ENCODE assay signal across 8 cellular contexts in the genomic region with DNA sequence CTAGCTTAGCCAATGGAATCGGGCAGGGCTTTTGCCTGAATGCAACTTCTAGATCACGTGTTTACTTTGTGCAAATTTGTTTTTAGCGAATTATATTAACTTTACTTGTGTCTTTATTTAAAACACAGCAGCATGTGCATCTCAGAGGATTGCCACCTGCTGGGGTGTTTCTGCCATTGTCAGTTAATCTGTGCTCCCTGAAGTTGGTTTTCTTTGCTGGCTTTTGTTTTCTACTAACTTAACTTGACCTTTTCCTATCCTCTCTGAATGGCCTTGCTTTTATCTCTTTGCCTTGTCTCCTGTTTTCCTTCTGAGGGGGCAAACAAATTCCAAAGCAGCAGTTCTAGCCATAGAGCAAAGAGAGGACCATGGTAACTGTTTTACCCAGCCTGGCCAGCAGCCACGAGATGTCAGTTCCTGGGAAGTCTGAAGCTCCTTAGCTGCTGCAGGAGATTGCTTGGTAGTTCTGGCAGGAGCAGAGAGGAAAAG.
A peak's percentile ranks its signal among the peaks of the same experiment; 100 is the strongest.
DNase-seq lines count a peak whose midpoint lies in the region; ATAC-seq and TF ChIP-seq lines count a peak whose summit lies in the region.

No MANE protein-coding gene starts in this region.

- H3K56ac ChIP-seq in IMR-90 (ENCODE audit: extremely low read depth, insufficient read depth, low read length): peak overlapping the region; percentile 36; the same call in 1 of the 2 replicates

- H3K9me1 ChIP-seq in IMR-90 (ENCODE audit: insufficient read depth, low read length): peaks cover 18% of the 10 kb centered on the region

- H3K27me3 ChIP-seq in IMR-90 (ENCODE audit: control insufficient read depth, insufficient read depth, low read length) (no peaks in the 10 kb centered on the region), osteoblast (ENCODE audit: insufficient read depth, low read length) (no peaks in the 10 kb centered on the region)

- H3K79me1 ChIP-seq in IMR-90 (ENCODE audit: low read depth in 1 of 2, low read length in 2 of 2): peaks cover 7 to 73% of the 10 kb centered on the region in 2 experiments; a peak in 3 of 4 replicates

- dilution Hi-C loops in IMR-90 (cut with HindIII; ENCODE audit: low sequenced_read_pairs, unreplicated experiment): no loop called here

- H2BK5ac ChIP-seq in IMR-90 (ENCODE audit: low read depth, low read length, poor library complexity, severe bottlenecking): peak overlapping the region; percentile 41

- intact Hi-C loops in IMR-90 (cut with micrococcal nuclease): loop anchor here (1.0 to 5.0 kb wide), 3 partner anchors 66 to 103 kb away; partner anchors contain the start of gene ARHGEF28

- H3K4me3 ChIP-seq in IMR-90 (ENCODE audit: insufficient read depth, low read depth, low read length): no peak overlapping the region
- H3K4me3 ChIP-seq in choroid plexus epithelial cell (ENCODE audit: low read depth, low read length): no peak overlapping the region
- H3K4me3 ChIP-seq in osteoblast (ENCODE audit: insufficient read depth, low read length): no peak overlapping the region

- H3K4me2 ChIP-seq in IMR-90 (ENCODE audit: low read depth, low read length): peak overlapping the region; percentile 42; the same call in 1 of the 2 replicates
- H3K4me2 ChIP-seq in osteoblast (ENCODE audit: insufficient read depth, low read length): peak overlapping the region; percentile 33

- H2BK15ac ChIP-seq in IMR-90 (ENCODE audit: low read depth, low read length): peak overlapping the region; percentile 88

- H3K23ac ChIP-seq in IMR-90 (ENCODE audit: low read depth, low read length): 0 out of 2 replicates have a peak overlapping the region, but pooled peaks have one; percentile 10

- ATAC-seq in stimulated activated naive CD8-positive, alpha-beta T cell treated with anti-CD3 and anti-CD28 coated beads, Interleukin-15, amount 100 ng/mL, for 72 hours: peak; percentile 13
- no peak for ATAC-seq in stimulated activated naive CD8-positive, alpha-beta T cell treated with anti-CD3 and anti-CD28 coated beads, Interleukin-15, Interleukin-2, amounts not matched to agents 100 U/mL and 50 U/mL, for 24 hours
- ATAC-seq in IMR-90 (ENCODE audit: low read depth) (peak; percentile 16; the same call in 1 of the 2 replicates), GM18870 (IDR thresholded peaks at IDR 0.05; ENCODE audit: unreplicated experiment) (no peak)

- H3K4me3 Mint-ChIP-seq in stimulated activated naive CD8-positive, alpha-beta T cell treated with anti-CD3 and anti-CD28 coated beads, Interleukin-15, amount 100 ng/mL, for 72 hours: no peak overlapping the region

- H3K9me3 ChIP-seq in IMR-90 (ENCODE audit: control insufficient read depth, insufficient read depth, low read length) (no peaks in the 10 kb centered on the region), osteoblast (ENCODE audit: low read depth, low read length) (no peaks in the 10 kb centered on the region)

- H3K18ac ChIP-seq in IMR-90 (ENCODE audit: low read depth, low read length): peak overlapping the region; percentile 84; the same call in 1 of the 2 replicates

- H2BK20ac ChIP-seq in IMR-90 (ENCODE audit: low read depth, low read length): peak overlapping the region; percentile 91

- WGBS in IMR-90 (ENCODE audit: extremely low coverage in 2 of 2, insufficient read length in 1 of 2), 2 experiments: no CpG with 5 or more reads among the region's 4 CpGs

- H2AK5ac ChIP-seq in IMR-90 (ENCODE audit: low read depth, low read length): peak overlapping the region; percentile 76

- H3K4me1 ChIP-seq in IMR-90 (ENCODE audit: control insufficient read depth, insufficient read depth, low read length): peaks cover 23% of the 10 kb centered on the region
- H3K4me1 ChIP-seq in osteoblast (ENCODE audit: insufficient read depth, low read length): peaks cover 38% of the 10 kb centered on the region

- peak overlapping the region; percentile 78; the same call in 1 of the 2 replicates for H4K91ac ChIP-seq in IMR-90 (ENCODE audit: insufficient read depth, low read depth, low read length)

- CTCF ChIA-PET in IMR-90 (lab: Yijun Ruan, JAX): interaction anchor here (0.5 to 2.2 kb wide), 12 partner anchors 14 to 107 kb away, joined by 3 to 13 read pairs (median 3); partner anchors contain the start of gene ARHGEF28

- peak overlapping the region; percentile 10 for H2AK9ac ChIP-seq in IMR-90 (replicated peaks; ENCODE audit: low read depth, low read length, poor library complexity)

- H3K36me3 ChIP-seq in IMR-90 (ENCODE audit: control insufficient read depth, insufficient read depth, low read length) (no peaks in the 10 kb centered on the region; the same call in 1 of the 2 replicates), osteoblast (ENCODE audit: insufficient read depth, low read length) (no peaks in the 10 kb centered on the region)

- H3K27ac ChIP-seq in IMR-90 (ENCODE audit: insufficient read depth, low read length): peak overlapping the region; percentile 17; the same call in 1 of the 2 replicates
- no peak overlapping the region for H3K27ac ChIP-seq in osteoblast (ENCODE audit: low read depth, low read length)

- H3K9me3 Mint-ChIP-seq in stimulated activated naive CD8-positive, alpha-beta T cell treated with anti-CD3 and anti-CD28 coated beads, Interleukin-15, amount 100 ng/mL, for 72 hours: no peaks in the 10 kb centered on the region

- H2AFZ ChIP-seq in IMR-90 (replicated peaks; ENCODE audit: low read length, poor library complexity) (no peak overlapping the region), osteoblast (ENCODE audit: low read length) (peak overlapping the region; percentile 39)

- TF ChIP-seq POLR2A in IMR-90 (IDR thresholded peaks at IDR 0.05; ENCODE audit: low read depth, low read length): no peak

- POLR2A ChIA-PET in IMR-90 (lab: Charles Lee; ENCODE audit: unreplicated experiment): no interaction called here

- in situ Hi-C loops in IMR-90 (cut with MboI; ENCODE audit: low sequenced_read_pairs): no loop called here

- no peak for DNase-seq in stimulated activated naive CD8-positive, alpha-beta T cell treated with anti-CD3 and anti-CD28 coated beads, Interleukin-15, amount 100 ng/mL, for 72 hours
- DNase-seq in stimulated activated naive CD8-positive, alpha-beta T cell treated with anti-CD3 and anti-CD28 coated beads, Interleukin-15, Interleukin-2, amounts not matched to agents 100 U/mL and 50 U/mL, for 24 hours: no peak
- DNase-seq in IMR-90 (peak; percentile 49), choroid plexus epithelial cell (ENCODE audit: low read depth) (peak; percentile 74), osteoblast (ENCODE audit: insufficient read length, low spot score, missing footprints) (peak; percentile 25), H4 (ENCODE audit: low spot score) (no peak)
- no peak for DNase-seq in activated naive CD4-positive, alpha-beta T cell treated with anti-CD3 and anti-CD28 coated beads, Interleukin-2, amount 50 U/mL, for 16 hours

- no peak overlapping the region for H3K27ac Mint-ChIP-seq in stimulated activated naive CD8-positive, alpha-beta T cell treated with anti-CD3 and anti-CD28 coated beads, Interleukin-15, amount 100 ng/mL, for 72 hours

- TF ChIP-seq CTCF in IMR-90 (conservative IDR thresholded peaks at IDR 0.05; ENCODE audit: low read depth, low read length) (peak; percentile 59), choroid plexus epithelial cell (conservative IDR thresholded peaks at IDR 0.05; ENCODE audit: low read depth, low read length) (peak; percentile 73), osteoblast (IDR thresholded peaks at IDR 0.05; ENCODE audit: extremely low read depth, low read depth, low read length) (peak; percentile 67)

- H3K4me1 Mint-ChIP-seq in stimulated activated naive CD8-positive, alpha-beta T cell treated with anti-CD3 and anti-CD28 coated beads, Interleukin-15, amount 100 ng/mL, for 72 hours: peaks cover 22% of the 10 kb centered on the region

- H4K20me1 ChIP-seq in IMR-90 (ENCODE audit: insufficient read depth, low read length): no peaks in the 10 kb centered on the region
- H4K20me1 ChIP-seq in osteoblast (ENCODE audit: insufficient read depth, low read length): no peaks in the 10 kb centered on the region

- no peak overlapping the region for H3K9ac ChIP-seq in IMR-90 (ENCODE audit: low read depth, low read length)

- H3K14ac ChIP-seq in IMR-90 (replicated peaks; ENCODE audit: low read depth, low read length): peak overlapping the region; percentile 83

- no TSS peak for BruUV-seq in IMR-90 (replicated peaks; lab: Mats Ljungman, UMichigan)

- peak overlapping the region; percentile 87 for H2BK120ac ChIP-seq in IMR-90 (ENCODE audit: low read depth, low read length)

- H3K4ac ChIP-seq in IMR-90 (ENCODE audit: low read depth, low read length): peak overlapping the region; percentile 87

- H3K27me3 Mint-ChIP-seq in stimulated activated naive CD8-positive, alpha-beta T cell treated with anti-CD3 and anti-CD28 coated beads, Interleukin-15, amount 100 ng/mL, for 72 hours: peaks cover 31% of the 10 kb centered on the region

- H4K5ac ChIP-seq in IMR-90 (ENCODE audit: low read depth, low read length): peak overlapping the region; percentile 34; the same call in 1 of the 2 replicates

- peak; percentile 53 for TF ChIP-seq RAD21 in IMR-90 (IDR thresholded peaks at IDR 0.05; ENCODE audit: low read length)

- H4K8ac ChIP-seq in IMR-90 (ENCODE audit: low read depth in 2 of 2, low read length in 2 of 2): peak overlapping the region; percentile 25 to 70

- H3K79me2 ChIP-seq in osteoblast (ENCODE audit: insufficient read depth, low read length): peaks cover 25% of the 10 kb centered on the region

TF ChIP-seq in IMR-90, 13 proteins besides CTCF, POLR2A, EP300 and RAD21:
- TF ChIP-seq CHD1 (IDR thresholded peaks at IDR 0.05; ENCODE audit: low read depth, low read length) (no peak), FOS (IDR thresholded peaks at IDR 0.05; ENCODE audit: low read depth, low read length) (no peak), RCOR1 (IDR thresholded peaks at IDR 0.05; ENCODE audit: insufficient replicate concordance, low read length) (no peak), CEBPB (IDR thresholded peaks at IDR 0.05; ENCODE audit: low read depth, low read length) (no peak), MAFK (IDR thresholded peaks at IDR 0.05; ENCODE audit: low read depth, low read length) (no peak), SMC3 (IDR thresholded peaks at IDR 0.05; ENCODE audit: low read depth, low read length) (peak; percentile 61), NFE2L2 (IDR thresholded peaks at IDR 0.05; ENCODE audit: low read depth, low read length) (no peak)
- TF ChIP-seq, protein P1, sequence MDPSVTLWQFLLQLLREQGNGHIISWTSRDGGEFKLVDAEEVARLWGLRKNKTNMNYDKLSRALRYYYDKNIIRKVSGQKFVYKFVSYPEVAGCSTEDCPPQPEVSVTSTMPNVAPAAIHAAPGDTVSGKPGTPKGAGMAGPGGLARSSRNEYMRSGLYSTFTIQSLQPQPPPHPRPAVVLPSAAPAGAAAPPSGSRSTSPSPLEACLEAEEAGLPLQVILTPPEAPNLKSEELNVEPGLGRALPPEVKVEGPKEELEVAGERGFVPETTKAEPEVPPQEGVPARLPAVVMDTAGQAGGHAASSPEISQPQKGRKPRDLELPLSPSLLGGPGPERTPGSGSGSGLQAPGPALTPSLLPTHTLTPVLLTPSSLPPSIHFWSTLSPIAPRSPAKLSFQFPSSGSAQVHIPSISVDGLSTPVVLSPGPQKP (IDR thresholded peaks at IDR 0.05; ENCODE audit: borderline replicate concordance, low read depth, low read length): no peak

Comparison
In these comparisons a context has a peak if more than half of its experiments do, and no peak if none do; other contexts are left out.
1. ATAC-seq: peak in stimulated activated naive CD8-positive, alpha-beta T cell treated with anti-CD3 and anti-CD28 coated beads, Interleukin-15, amount 100 ng/mL, for 72 hours (single experiment) and IMR-90 (single experiment); none in stimulated activated naive CD8-positive, alpha-beta T cell treated with anti-CD3 and anti-CD28 coated beads, Interleukin-15, Interleukin-2, amounts not matched to agents 100 U/mL and 50 U/mL, for 24 hours (single experiment) and GM18870 (single experiment).
2. DNase-seq: peak in IMR-90 (single experiment), choroid plexus epithelial cell (single experiment) and osteoblast (single experiment); none in stimulated activated naive CD8-positive, alpha-beta T cell treated with anti-CD3 and anti-CD28 coated beads, Interleukin-15, amount 100 ng/mL, for 72 hours (0 of 2), stimulated activated naive CD8-positive, alpha-beta T cell treated with anti-CD3 and anti-CD28 coated beads, Interleukin-15, Interleukin-2, amounts not matched to agents 100 U/mL and 50 U/mL, for 24 hours (single experiment), activated naive CD4-positive, alpha-beta T cell treated with anti-CD3 and anti-CD28 coated beads, Interleukin-2, amount 50 U/mL, for 16 hours (single experiment) and H4 (single experiment).
3. Peak in every context shown above with its lines, with median percentiles within 50 percentile points of each other: CTCF ChIP-seq.